In the genomic region with DNA sequence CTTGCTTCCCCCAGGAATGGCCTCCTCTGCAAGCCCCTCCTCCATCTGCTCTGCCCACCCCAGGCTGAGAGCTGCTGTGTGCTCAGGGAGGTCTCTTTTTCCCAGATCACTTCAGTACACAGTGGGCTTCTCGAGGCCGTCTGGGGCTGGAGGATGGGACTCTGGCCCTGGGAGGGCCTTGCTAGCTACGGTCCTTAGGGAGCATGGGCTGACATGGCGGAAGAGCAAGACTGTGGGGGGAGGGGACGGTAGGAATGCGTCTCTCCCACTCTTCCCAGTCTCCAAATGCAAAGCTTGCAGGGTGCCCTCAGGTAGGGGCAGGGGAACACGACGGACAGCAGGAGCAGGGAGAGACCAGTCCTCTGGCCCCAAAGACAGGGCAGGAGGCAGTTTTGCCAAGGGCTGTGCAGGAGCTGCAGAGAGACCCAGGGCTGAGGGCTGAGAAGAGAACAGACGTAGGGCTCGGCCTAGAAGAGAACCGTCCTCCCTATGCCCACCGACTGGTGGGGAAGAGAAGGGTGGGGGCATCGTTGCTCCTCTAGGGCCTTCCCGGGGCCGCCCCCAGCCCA, we compare ENCODE assay signal across 11 cellular contexts. TPM values are rescaled to one million over a fixed set of nuclear protein-coding genes. Genes with fewer than 3 reads are reported as not detected.
DNase-seq lines count a peak whose midpoint lies in the region; ATAC-seq and TF ChIP-seq lines count a peak whose summit lies in the region.
"Not testable (repeated sequence)": the region's sequence is repeated elsewhere in the genome, so short reads cannot be mapped to it uniquely, and the experiment has no call there.
"Had no signal": no experiment of that assay in that cellular context is flagged by ENCODE, and none has a peak within 500 bp of the region (broad histone marks: within the 10 kb centered on the region; RNA-seq: fewer than 3 reads in every experiment).

No MANE protein-coding gene starts in this region.

- ATAC-seq in gastroesophageal sphincter; left lung; stimulated activated memory B cell treated with anti-CD40 and anti-IgM and Interleukin-4, amounts not matched to agents 10 μg/mL and 1 μg/mL and 100 μg/mL, for 72 hours: not testable (repeated sequence)

- POLR2A ChIA-PET in BJ (lab: Charles Lee) = not testable (repeated sequence)

- not testable (repeated sequence) for H3K36me3 ChIP-seq in BJ (ENCODE audit: control insufficient read depth, insufficient read depth, low read length); gastroesophageal sphincter; left lung; osteoblast (ENCODE audit: insufficient read depth, low read length)

- TF ChIP-seq CTCF in BJ (IDR thresholded peaks at IDR 0.05; ENCODE audit: insufficient read depth, low read depth, low read length); chondrocyte (IDR thresholded peaks at IDR 0.05); gastroesophageal sphincter (IDR thresholded peaks at IDR 0.05); left lung (IDR thresholded peaks at IDR 0.05); osteoblast (IDR thresholded peaks at IDR 0.05; ENCODE audit: extremely low read depth, low read depth, low read length): not testable (repeated sequence)

- not testable (repeated sequence) for TF ChIP-seq POLR2A in gastroesophageal sphincter (IDR thresholded peaks at IDR 0.05)

- intact Hi-C loops in activated T-helper 2 cell treated with anti-CD3 and anti-CD28 coated beads, Interferon-gamma antibody, Interleukin-2, Interleukin-4, amounts not matched to agents 10 μg/mL and 5 μg/mL and 100 μg/mL, durations not matched to agents 14 hours and 24 hours and 36 hours (cut with micrococcal nuclease); left lung (cut with DNase I): not testable (repeated sequence)

- not testable (repeated sequence) for DNase-seq in BJ (ENCODE audit: low read depth); activated T-helper 2 cell treated with anti-CD3 and anti-CD28 coated beads, Interferon-gamma antibody, Interleukin-2, Interleukin-4, amounts not matched to agents 10 μg/mL and 5 μg/mL and 100 μg/mL, durations not matched to agents 14 hours and 24 hours and 36 hours (ENCODE audit: low spot score); chondrocyte (ENCODE audit: low spot score); left lung; osteoblast (ENCODE audit: insufficient read length, low spot score, missing footprints)

- H3K36me3 Mint-ChIP-seq in IgD-negative memory B cell; activated T-helper 2 cell treated with anti-CD3 and anti-CD28 coated beads, Interferon-gamma antibody, Interleukin-2, Interleukin-4, amounts not matched to agents 10 μg/mL and 5 μg/mL and 100 μg/mL, durations not matched to agents 14 hours and 24 hours and 36 hours (ENCODE audit: low read depth); chondrocyte (ENCODE audit: low read depth); stimulated activated memory B cell treated with anti-CD40 and anti-IgM and Interleukin-4, amounts not matched to agents 10 μg/mL and 1 μg/mL and 100 μg/mL, for 72 hours: not testable (repeated sequence)

- TF ChIP-seq EP300 in gastroesophageal sphincter (IDR thresholded peaks at IDR 0.05) = not testable (repeated sequence)

- peaks cover 0 to 17% (median 0%) of the 10 kb centered on the region in 3 donors for H3K4me1 ChIP-seq in gastroesophageal sphincter
- H3K4me1 ChIP-seq in left lung; osteoblast (ENCODE audit: insufficient read depth, low read length): not testable (repeated sequence)

- not testable (repeated sequence) for H4K20me1 ChIP-seq in osteoblast (ENCODE audit: insufficient read depth, low read length)

- CTCF ChIA-PET in BJ (lab: Yijun Ruan, JAX) = not testable (repeated sequence)

- not testable (repeated sequence) for H3K9me3 ChIP-seq in gastroesophageal sphincter; left lung; osteoblast (ENCODE audit: low read depth, low read length)

- H3K79me2 ChIP-seq in osteoblast (ENCODE audit: insufficient read depth, low read length) = not testable (repeated sequence)

- H3K4me3 Mint-ChIP-seq in IgD-negative memory B cell (peak overlapping the region in 3 of 4 donors; percentile 27 to 68 (median 33)), chondrocyte (ENCODE audit: unreplicated experiment) (peak overlapping the region; percentile 77)
- peak overlapping the region; percentile 38 for H3K4me3 Mint-ChIP-seq in activated T-helper 2 cell treated with anti-CD3 and anti-CD28 coated beads, Interferon-gamma antibody, Interleukin-2, Interleukin-4, amounts not matched to agents 10 μg/mL and 5 μg/mL and 100 μg/mL, durations not matched to agents 14 hours and 24 hours and 36 hours (ENCODE audit: low read depth)
- H3K4me3 Mint-ChIP-seq in stimulated activated memory B cell treated with anti-CD40 and anti-IgM and Interleukin-4, amounts not matched to agents 10 μg/mL and 1 μg/mL and 100 μg/mL, for 72 hours = peak overlapping the region; percentile 56

- peak overlapping the region; percentile 72 for H3K4me2 ChIP-seq in osteoblast (ENCODE audit: insufficient read depth, low read length)

- not testable (repeated sequence) for H3K27me3 Mint-ChIP-seq in IgD-negative memory B cell; chondrocyte (ENCODE audit: low read depth)
- peaks cover 31% of the 10 kb centered on the region for H3K27me3 Mint-ChIP-seq in activated T-helper 2 cell treated with anti-CD3 and anti-CD28 coated beads, Interferon-gamma antibody, Interleukin-2, Interleukin-4, amounts not matched to agents 10 μg/mL and 5 μg/mL and 100 μg/mL, durations not matched to agents 14 hours and 24 hours and 36 hours (ENCODE audit: low read depth)
- peaks cover 21% of the 10 kb centered on the region for H3K27me3 Mint-ChIP-seq in stimulated activated memory B cell treated with anti-CD40 and anti-IgM and Interleukin-4, amounts not matched to agents 10 μg/mL and 1 μg/mL and 100 μg/mL, for 72 hours

- not testable (repeated sequence) for H3K4me1 Mint-ChIP-seq in IgD-negative memory B cell; activated T-helper 2 cell treated with anti-CD3 and anti-CD28 coated beads, Interferon-gamma antibody, Interleukin-2, Interleukin-4, amounts not matched to agents 10 μg/mL and 5 μg/mL and 100 μg/mL, durations not matched to agents 14 hours and 24 hours and 36 hours (ENCODE audit: low read depth)
- peaks cover 11% of the 10 kb centered on the region for H3K4me1 Mint-ChIP-seq in chondrocyte (ENCODE audit: low read depth)
- peaks cover 16% of the 10 kb centered on the region for H3K4me1 Mint-ChIP-seq in stimulated activated memory B cell treated with anti-CD40 and anti-IgM and Interleukin-4, amounts not matched to agents 10 μg/mL and 1 μg/mL and 100 μg/mL, for 72 hours

- H3K4me3 ChIP-seq in BJ (ENCODE audit: low read depth, low read length) = peak overlapping the region; percentile 45
- peak overlapping the region; percentile 67 to 85 for H3K4me3 ChIP-seq in gastroesophageal sphincter
- H3K4me3 ChIP-seq in left lung = peak overlapping the region; percentile 34 to 52
- H3K4me3 ChIP-seq in osteoblast (ENCODE audit: insufficient read depth, low read length) = peak overlapping the region; percentile 64

- not testable (repeated sequence) for H3K27me3 ChIP-seq in BJ (ENCODE audit: control insufficient read depth, insufficient read depth, low read length); gastroesophageal sphincter; osteoblast (ENCODE audit: insufficient read depth, low read length)
- peaks cover 13 to 16% of the 10 kb centered on the region in 2 donors for H3K27me3 ChIP-seq in left lung

- not testable (repeated sequence) for H2AFZ ChIP-seq in osteoblast (ENCODE audit: low read length)

- H3K27ac ChIP-seq in gastroesophageal sphincter = peak overlapping the region in 1 of 4 donors; percentile 72
- not testable (repeated sequence) for H3K27ac ChIP-seq in left lung; osteoblast (ENCODE audit: low read depth, low read length)

- 58% methylated on average over 2 of the region's 15 CpGs; no CpG with 5 or more reads in 1 of the 2 donors for WGBS in gastroesophageal sphincter (ENCODE audit: low coverage in 1 of 2), 2 donors

- H3K9me3 Mint-ChIP-seq in IgD-negative memory B cell; activated T-helper 2 cell treated with anti-CD3 and anti-CD28 coated beads, Interferon-gamma antibody, Interleukin-2, Interleukin-4, amounts not matched to agents 10 μg/mL and 5 μg/mL and 100 μg/mL, durations not matched to agents 14 hours and 24 hours and 36 hours; chondrocyte (ENCODE audit: low read depth); stimulated activated memory B cell treated with anti-CD40 and anti-IgM and Interleukin-4, amounts not matched to agents 10 μg/mL and 1 μg/mL and 100 μg/mL, for 72 hours: not testable (repeated sequence)

- peak overlapping the region in 1 of 3 donors; percentile 53 for H3K27ac Mint-ChIP-seq in IgD-negative memory B cell
- H3K27ac Mint-ChIP-seq in activated T-helper 2 cell treated with anti-CD3 and anti-CD28 coated beads, Interferon-gamma antibody, Interleukin-2, Interleukin-4, amounts not matched to agents 10 μg/mL and 5 μg/mL and 100 μg/mL, durations not matched to agents 14 hours and 24 hours and 36 hours; stimulated activated memory B cell treated with anti-CD40 and anti-IgM and Interleukin-4, amounts not matched to agents 10 μg/mL and 1 μg/mL and 100 μg/mL, for 72 hours: not testable (repeated sequence)
- peak overlapping the region; percentile 61 for H3K27ac Mint-ChIP-seq in chondrocyte (ENCODE audit: unreplicated experiment)

RNA-seq across cellular contexts. Expression of gene SMIM10L2B, which starts 1.3 kb away (rescaled TPM):
- polyA plus RNA-seq in BJ (2011; rRNA removed) = 0.64 and 0.67 TPM in 2 replicates
- polyA minus RNA-seq in BJ (2011; rRNA and poly(A)+ RNA removed) = 0.72 and 0.76 TPM in 2 replicates
- polyA plus RNA-seq in IgD-negative memory B cell = not detected
- 0.09 and 0.14 TPM in 2 replicates for total RNA-seq in activated T-helper 2 cell treated with anti-CD3 and anti-CD28 coated beads, Interferon-gamma antibody, Interleukin-2, Interleukin-4, amounts not matched to agents 10 μg/mL and 5 μg/mL and 100 μg/mL, durations not matched to agents 14 hours and 24 hours and 36 hours
- total RNA-seq in chondrocyte = 2.2 to 3.3 TPM (median 3.3 TPM) in 3 replicates
- total RNA-seq in gastroesophageal sphincter = 1 to 10 TPM in 3 of 4 donors, under 1 TPM in 1; 0.42 to 2.1 (median 1.4) TPM
- total RNA-seq in left lung = 1 to 10 TPM; 1.9 to 3.3 TPM
- total RNA-seq in osteoblast = 1.8 and 2.5 TPM in 2 replicates

RNA-seq across cellular contexts. Expression of gene ETDB, which starts 23.1 kb away (rescaled TPM):
- polyA plus RNA-seq in BJ (2011; rRNA removed) = not detected in 2 replicates
- polyA minus RNA-seq in BJ (2011; rRNA and poly(A)+ RNA removed) = not detected in 2 replicates
- not detected for polyA plus RNA-seq in IgD-negative memory B cell
- not detected in 2 replicates for total RNA-seq in activated T-helper 2 cell treated with anti-CD3 and anti-CD28 coated beads, Interferon-gamma antibody, Interleukin-2, Interleukin-4, amounts not matched to agents 10 μg/mL and 5 μg/mL and 100 μg/mL, durations not matched to agents 14 hours and 24 hours and 36 hours
- total RNA-seq in chondrocyte = not detected in 3 replicates
- total RNA-seq in gastroesophageal sphincter = not detected
- not detected for total RNA-seq in left lung
- total RNA-seq in osteoblast = not detected in 2 replicates
- total RNA-seq: activated CD8-positive, alpha-beta memory T cell treated with anti-CD3 and anti-CD28 coated beads for 36 hours; foreskin keratinocyte had no signal
- polyA plus RNA-seq: A549, foreskin keratinocyte had no signal

RNA-seq across cellular contexts. Expression of gene RTL8A, which starts 45.3 kb away (rescaled TPM):
- polyA plus RNA-seq in BJ (2011; rRNA removed) (62.5 and 82.3 TPM in 2 replicates), IgD-negative memory B cell (23.8 TPM)
- 21.5 and 22.7 TPM in 2 replicates for polyA minus RNA-seq in BJ (2011; rRNA and poly(A)+ RNA removed)
- total RNA-seq in activated T-helper 2 cell treated with anti-CD3 and anti-CD28 coated beads, Interferon-gamma antibody, Interleukin-2, Interleukin-4, amounts not matched to agents 10 μg/mL and 5 μg/mL and 100 μg/mL, durations not matched to agents 14 hours and 24 hours and 36 hours = 14.0 and 14.9 TPM in 2 replicates
- total RNA-seq in chondrocyte (39.3 to 54.2 TPM (median 49.2 TPM) in 3 replicates), gastroesophageal sphincter (10 to 100 TPM; 25.1 to 43.9 (median 30.8) TPM), left lung (10 to 100 TPM; 30.0 to 36.6 TPM), osteoblast (6.2 and 9.1 TPM in 2 replicates)
